ENCODE assay signal across 20 cellular contexts in the genomic region with DNA sequence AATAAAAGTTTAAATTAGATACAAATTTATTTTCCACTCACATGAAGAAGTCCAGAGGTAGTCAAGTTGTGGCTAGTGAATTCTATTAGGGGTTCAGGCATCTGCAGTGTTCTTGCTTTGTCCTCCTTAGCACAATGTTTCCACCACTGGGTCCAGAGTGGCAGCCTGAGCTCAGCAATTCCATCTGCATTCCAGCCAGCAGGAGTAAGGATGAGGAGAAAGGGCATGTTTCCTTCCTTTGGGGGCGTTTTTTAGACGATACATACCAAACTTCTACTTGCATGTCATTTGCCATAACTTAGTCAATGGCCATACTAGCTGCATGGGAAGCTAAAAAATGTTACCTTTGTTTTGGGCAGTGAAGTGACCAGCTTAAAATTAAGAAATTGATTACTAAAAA.
"Had no signal": no experiment of that assay in that cellular context is flagged by ENCODE, and none has a peak within 500 bp of the region (broad histone marks: within the 10 kb centered on the region; RNA-seq: fewer than 3 reads in every experiment).

No MANE protein-coding gene starts in this region.

- H3K36me3 Mint-ChIP-seq: natural killer cell had no signal

- DNase-seq: cortex of kidney; dorsolateral prefrontal cortex; effector memory CD4-positive, alpha-beta T cell; glutamatergic neuron; mammary epithelial cell; natural killer cell; ovary; sigmoid colon; small intestine; stimulated activated CD4-positive, alpha-beta T cell treated with anti-CD3 and anti-CD28 coated beads, Interleukin-2, amount 100 ng/mL, for 48 hours; stimulated activated naive CD4-positive, alpha-beta T cell treated with Interleukin-2 at 50 U/mL for 16 hours; thyroid gland; upper lobe of left lung; uterus had no signal

- H3K9me3 ChIP-seq: esophagus muscularis mucosa, gastroesophageal sphincter, ovary, right atrium auricular region, sigmoid colon, thyroid gland, upper lobe of left lung, uterus had no signal

- H3K36me3 ChIP-seq: esophagus muscularis mucosa, gastroesophageal sphincter, ovary, right atrium auricular region, sigmoid colon, thyroid gland, upper lobe of left lung, uterus had no signal

- H3K27ac ChIP-seq: dorsolateral prefrontal cortex, epithelial cell of prostate, esophagus muscularis mucosa, gastroesophageal sphincter, ovary, right atrium auricular region, sigmoid colon, thyroid gland, upper lobe of left lung, uterus had no signal

- H3K9me3 Mint-ChIP-seq: natural killer cell, neural crest cell had no signal

- H3K4me3 ChIP-seq: dorsolateral prefrontal cortex, esophagus muscularis mucosa, gastroesophageal sphincter, ovary, right atrium auricular region, sigmoid colon, thyroid gland, upper lobe of left lung, uterus had no signal

- H3K27me3 ChIP-seq: esophagus muscularis mucosa, gastroesophageal sphincter, ovary, right atrium auricular region, sigmoid colon, thyroid gland, upper lobe of left lung, uterus had no signal

- H3K4me3 Mint-ChIP-seq: natural killer cell, neural crest cell had no signal

- H3K27ac Mint-ChIP-seq: natural killer cell had no signal

- ATAC-seq: gastroesophageal sphincter, left lobe of liver, natural killer cell had no signal

- H3K4me1 Mint-ChIP-seq: natural killer cell, neural crest cell had no signal
